8 cellular contexts compared by ENCODE assay signal in the genomic region with DNA sequence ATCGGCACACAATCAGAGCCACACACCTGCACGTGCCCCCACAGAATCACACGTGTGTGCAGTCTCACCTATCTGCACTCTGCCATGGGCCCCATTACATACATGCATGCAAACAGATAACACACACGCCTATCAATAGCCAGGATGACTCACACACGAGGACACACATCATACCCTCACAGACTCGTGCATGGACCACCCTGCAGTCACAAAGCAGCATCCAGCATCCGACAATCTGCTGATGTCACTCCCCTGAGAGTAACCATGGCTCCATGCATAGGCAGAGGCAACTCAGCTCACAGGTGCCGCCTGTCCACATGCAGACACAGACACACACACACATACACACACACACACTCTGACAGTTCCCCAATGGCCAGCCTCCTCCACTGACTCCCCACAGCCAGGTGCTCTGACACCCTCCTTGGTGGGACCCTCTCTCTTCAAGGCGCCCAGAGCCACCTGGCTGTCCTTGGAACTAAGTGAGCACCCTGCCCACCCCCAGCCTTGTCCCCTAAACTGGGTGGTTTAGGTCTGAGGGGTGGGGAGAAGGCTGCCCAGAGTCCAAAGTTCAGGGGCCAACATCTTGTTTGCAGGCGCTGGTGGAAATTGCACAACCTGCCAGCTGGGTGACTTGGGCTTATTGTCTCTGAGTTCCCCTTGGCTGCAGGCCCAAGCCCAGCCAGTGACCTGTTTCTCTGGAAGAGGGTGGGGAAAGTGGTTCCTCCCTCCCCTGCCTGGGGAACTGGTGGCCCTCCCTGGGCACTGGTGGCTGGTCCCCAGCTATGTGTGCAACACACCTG. TPM values are rescaled to one million over a fixed set of nuclear protein-coding genes. Genes with fewer than 3 reads are reported as not detected.
DNase-seq lines count a peak whose midpoint lies in the region; ATAC-seq, FAIRE-seq and TF ChIP-seq lines count a peak whose summit lies in the region.

No MANE protein-coding gene starts in this region.

- no peaks in the 10 kb centered on the region for H3K9me3 ChIP-seq in thyroid gland
- no peaks in the 10 kb centered on the region for H3K9me3 ChIP-seq in kidney (ENCODE audit: control insufficient read depth in 1 of 2, low read length in 2 of 2)

- H3K27me3 ChIP-seq in thyroid gland, result no peaks in the 10 kb centered on the region

- TF ChIP-seq POLR2A in thyroid gland (IDR thresholded peaks at IDR 0.05), result no peak

- H3K4me1 ChIP-seq in thyroid gland, result peaks cover 0 to 15% of the 10 kb centered on the region in 2 donors
- H3K4me1 ChIP-seq in kidney (ENCODE audit: control insufficient read depth in 1 of 2, insufficient read depth in 1 of 2, low read depth in 1 of 2, low read length in 2 of 2), result peaks cover 3 to 17% of the 10 kb centered on the region in 2 donors

- ATAC-seq in GM21360 (IDR thresholded peaks at IDR 0.05; ENCODE audit: unreplicated experiment) (no peak), HG03565 (IDR thresholded peaks at IDR 0.05; ENCODE audit: unreplicated experiment) (no peak)

- H3K36me3 ChIP-seq in thyroid gland (no peaks in the 10 kb centered on the region), kidney (ENCODE audit: control insufficient read depth in 1 of 2, insufficient read depth in 2 of 2, low read length in 2 of 2) (no peaks in the 10 kb centered on the region)

- H3K27ac ChIP-seq in thyroid gland (no peak overlapping the region), kidney (ENCODE audit: low read depth in 2 of 2, low read length in 2 of 2) (no peak overlapping the region)

- peak; percentile 44 for DNase-seq in NCI-H345 (lab: John Stamatoyannopoulos, UW)
- no peak for DNase-seq in NCI-H345 treated with DMSO at 0.1 percent for 48 hours (lab: John Stamatoyannopoulos, UW; ENCODE audit: unreplicated experiment)
- DNase-seq in SW480 (ENCODE audit: low spot score), result peak; percentile 39
- peak; percentile 27 for DNase-seq in hepatic stellate cell (ENCODE audit: low spot score)
- peak; percentile 71 to 77 for DNase-seq in thyroid gland
- no peak for DNase-seq in kidney

- no peak overlapping the region for H3K9ac ChIP-seq in kidney (ENCODE audit: low read length in 2 of 2)

- intact Hi-C loops in thyroid gland (cut with DNase I), result no loop called here
- intact Hi-C loops in kidney (cut with DNase I), result no loop called here

- H3K4me3 ChIP-seq in thyroid gland (replicated peaks in 1 of 3) (no peak overlapping the region), kidney (ENCODE audit: low read length in 2 of 2) (no peak overlapping the region)

- no peak for TF ChIP-seq CTCF in thyroid gland (IDR thresholded peaks at IDR 0.05)
- no peak for TF ChIP-seq CTCF in kidney (IDR thresholded peaks at IDR 0.05; ENCODE audit: borderline replicate concordance, extremely low read depth, insufficient read depth)

- 92 to 95% methylated on average over 7 to 9 of the region's 10 CpGs for WGBS in thyroid gland, 2 donors

- FAIRE-seq in kidney (lab: Jason Lieb, UNC), result no peak

RNA-seq across cellular contexts. Expression of a gene that starts 34.6 kb away (rescaled TPM):
- total RNA-seq in thyroid gland (10 to 100 TPM; 10.7 to 12.8 (median 11.0) TPM), kidney (82.1 TPM)
- 14.9 TPM for polyA plus RNA-seq in kidney (ENCODE audit: insufficient read depth, low read depth, low replicate concordance)

Comparison
In these comparisons a context has a peak if more than half of its experiments do, and no peak if none do; other contexts are left out.
1. DNase-seq: peak in NCI-H345 (single experiment), SW480 (single experiment), hepatic stellate cell (single experiment) and thyroid gland (2 of 2); none in NCI-H345 treated with DMSO at 0.1 percent for 48 hours (single experiment) and kidney (single experiment).